8 cellular contexts compared by ENCODE assay signal in genomic region chr20:37120497-37120896, GRCh38.
"Had no signal": no experiment of that assay in that cellular context is flagged by ENCODE, and none has a peak within 500 bp of the region (broad histone marks: within the 10 kb centered on the region; RNA-seq: fewer than 3 reads in every experiment).

No MANE protein-coding gene starts in this region.

- H3K4me3 Mint-ChIP-seq: H9 had no signal

- DNase-seq: GOT3, H9, HCEC 1CT, IMR-90, KG1 had no signal

- FAIRE-seq: H54, K562 had no signal

- ATAC-seq: K562 had no signal

- H3K4me3 ChIP-seq: K562 had no signal

- H3K27ac ChIP-seq: HL-60 had no signal
